Comparison of ENCODE assay signal across 17 cellular contexts in the genomic region with DNA sequence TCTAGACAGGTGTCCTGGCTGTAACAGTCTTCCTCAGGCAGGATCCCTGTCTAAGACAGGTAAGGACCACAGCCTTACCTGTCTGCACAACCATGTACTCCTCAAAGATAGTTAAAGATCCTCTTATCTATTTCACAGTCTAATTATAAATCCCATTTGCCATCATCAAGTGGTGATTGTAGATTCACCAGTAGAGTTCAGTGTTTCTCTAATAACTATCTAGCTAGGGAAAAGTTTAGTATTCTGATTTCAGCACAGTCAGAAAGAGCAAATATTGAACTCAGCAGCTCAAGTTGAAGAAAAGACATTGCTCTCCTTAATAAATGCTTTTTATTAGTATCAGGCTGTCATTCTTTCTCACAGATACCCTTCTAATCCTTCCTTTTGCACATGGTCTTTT.
DNase-seq lines count a peak whose midpoint lies in the region; ATAC-seq and TF ChIP-seq lines count a peak whose summit lies in the region.
"Had no signal": no experiment of that assay in that cellular context is flagged by ENCODE, and none has a peak within 500 bp of the region (broad histone marks: within the 10 kb centered on the region; RNA-seq: fewer than 3 reads in every experiment).

No MANE protein-coding gene starts in this region.

- no peaks in the 10 kb centered on the region for H3K9me3 ChIP-seq in testis

- ATAC-seq in stimulated activated naive CD8-positive, alpha-beta T cell treated with anti-CD3 and anti-CD28 coated beads, Interleukin-15, Interleukin-2, amounts not matched to agents 100 U/mL and 50 U/mL, for 24 hours = no peak
- ATAC-seq: activated naive CD8-positive, alpha-beta T cell treated with anti-CD3 and anti-CD28 coated beads, Interleukin-2, amount 50 U/mL, for 24 hours; left cardiac atrium; stimulated activated naive B cell treated with anti-CD40 and anti-IgM and Interleukin-4, amounts not matched to agents 10 μg/mL and 1 μg/mL and 100 μg/mL, for 72 hours; T-cell had no signal

- intact Hi-C loops in testis (cut with DNase I; ENCODE audit: low total_unique reads) = no loop called here

- H3K27me3 ChIP-seq in brain microvascular endothelial cell (replicated peaks) = no peaks in the 10 kb centered on the region
- H3K27me3 ChIP-seq in testis = no peaks in the 10 kb centered on the region

- in situ Hi-C loops in brain microvascular endothelial cell (cut with HindIII; ENCODE audit: low pct_ligation_motif_present, low sequenced_read_pairs) = no loop called here

- H3K36me3 ChIP-seq in brain microvascular endothelial cell (replicated peaks) (no peaks in the 10 kb centered on the region), testis (ENCODE audit: low read depth, missing control alignments) (no peaks in the 10 kb centered on the region)

- H3K27ac ChIP-seq in brain microvascular endothelial cell = no peak overlapping the region
- H3K27ac ChIP-seq in testis = no peak overlapping the region

- no peaks in the 10 kb centered on the region for H3K4me1 ChIP-seq in testis

- no peak for TF ChIP-seq POLR2A in testis (IDR thresholded peaks at IDR 0.05)

- DNase-seq in COR-L47 (lab: John Stamatoyannopoulos, UW) = peak; percentile 4
- no peak for DNase-seq in LNCaP clone FGC (ENCODE audit: low read depth)
- DNase-seq in brain microvascular endothelial cell = no peak
- DNase-seq in left kidney (ENCODE audit: low read depth, low spot score) = peak; percentile 18
- no peak for DNase-seq in stimulated activated CD4-positive, alpha-beta T cell treated with anti-CD3 and anti-CD28 coated beads, Interleukin-4, amount 100 ng/mL, for 4 hours
- DNase-seq in COLO829 (ENCODE audit: low spot score) = no peak
- no peak for DNase-seq in stimulated activated naive CD8-positive, alpha-beta T cell treated with anti-CD3 and anti-CD28 coated beads, Interleukin-15, Interleukin-2, amounts not matched to agents 100 U/mL and 50 U/mL, for 24 hours
- no peak for DNase-seq in testis
- DNase-seq: activated CD4-positive, alpha-beta T cell treated with anti-CD3 and anti-CD28 coated beads for 1 hour; activated naive CD8-positive, alpha-beta T cell treated with anti-CD3 and anti-CD28 coated beads, Interleukin-2, amount 50 U/mL, for 24 hours; Karpas-422; left cardiac atrium; NCI-H2081 treated with DMSO at 0.1 percent for 48 hours; retina; stimulated activated CD4-positive, alpha-beta T cell treated with anti-CD3 and anti-CD28 coated beads, Interleukin-4, amount 100 ng/mL, for 1 hour; stimulated activated naive B cell treated with anti-CD40 and anti-IgM and Interleukin-4, amounts not matched to agents 10 μg/mL and 1 μg/mL and 100 μg/mL, for 72 hours; T-cell had no signal

- no peak overlapping the region for H3K4me3 ChIP-seq in LNCaP clone FGC (ENCODE audit: low read depth, low read length)
- H3K4me3 ChIP-seq in brain microvascular endothelial cell (ENCODE audit: low read depth, low read length) = no peak overlapping the region
- no peak overlapping the region for H3K4me3 ChIP-seq in testis

- TF ChIP-seq CTCF in LNCaP clone FGC (IDR thresholded peaks at IDR 0.05; ENCODE audit: control insufficient read depth, extremely low read depth, insufficient read depth) (peak; percentile 61), brain microvascular endothelial cell (IDR thresholded peaks at IDR 0.05; ENCODE audit: low read depth, low read length, missing control alignments) (peak; percentile 2), testis (IDR thresholded peaks at IDR 0.05) (no peak)

Comparison
In these comparisons a context has a peak if more than half of its experiments do, and no peak if none do; other contexts are left out.
1. DNase-seq: peak in COR-L47 (single experiment) and left kidney (single experiment); none in LNCaP clone FGC (single experiment), brain microvascular endothelial cell (single experiment), stimulated activated CD4-positive, alpha-beta T cell treated with anti-CD3 and anti-CD28 coated beads, Interleukin-4, amount 100 ng/mL, for 4 hours (0 of 2), COLO829 (single experiment), stimulated activated naive CD8-positive, alpha-beta T cell treated with anti-CD3 and anti-CD28 coated beads, Interleukin-15, Interleukin-2, amounts not matched to agents 100 U/mL and 50 U/mL, for 24 hours (single experiment) and testis (single experiment).
2. CTCF ChIP-seq: peak in LNCaP clone FGC (single experiment) and brain microvascular endothelial cell (single experiment); none in testis (0 of 3).